9 cellular contexts compared by ENCODE assay signal in the genomic region with DNA sequence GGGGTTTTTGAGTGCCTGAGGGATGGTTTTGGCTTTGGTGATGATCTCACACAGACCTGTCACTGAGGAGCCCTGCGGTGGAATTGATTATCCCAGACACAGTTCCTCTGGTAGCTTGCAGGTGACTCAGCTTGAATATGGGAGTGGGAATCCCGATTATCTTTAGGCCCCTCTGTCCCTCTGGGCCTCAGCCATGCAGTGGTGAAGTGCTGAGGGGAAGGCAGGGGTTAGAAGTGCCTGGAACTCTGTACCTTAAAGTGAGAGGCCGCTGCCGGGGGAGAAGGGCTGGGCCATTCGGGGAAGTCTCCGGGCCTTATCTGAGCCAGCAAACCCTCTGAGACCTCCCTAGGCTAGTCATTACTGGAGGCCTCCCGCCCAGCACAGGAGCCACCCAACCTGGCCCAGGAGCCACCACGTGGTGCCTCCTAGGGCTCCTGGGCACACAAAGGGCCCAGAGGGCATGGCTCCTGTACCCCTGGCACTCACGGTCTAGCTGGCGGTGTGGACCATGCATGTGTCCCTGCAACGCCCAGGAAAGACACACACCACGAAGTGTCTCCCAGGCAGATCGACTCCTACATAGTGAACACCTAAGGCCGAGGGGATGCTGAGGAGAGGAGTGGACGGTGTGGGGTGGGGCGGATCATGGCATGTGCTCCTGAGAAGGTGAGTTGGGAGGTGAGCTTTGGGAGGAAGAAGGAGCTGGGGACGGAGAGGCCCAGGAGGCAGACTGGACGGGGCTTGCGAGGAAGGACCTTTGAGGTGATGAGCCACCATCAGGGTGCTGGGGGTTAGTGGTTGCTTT. TPM values are rescaled to one million over a fixed set of nuclear protein-coding genes. Genes with fewer than 3 reads are reported as not detected.
A peak's percentile ranks its signal among the peaks of the same experiment; 100 is the strongest.
DNase-seq lines count a peak whose midpoint lies in the region; ATAC-seq, FAIRE-seq and TF ChIP-seq lines count a peak whose summit lies in the region.
"Had no signal": no experiment of that assay in that cellular context is flagged by ENCODE, and none has a peak within 500 bp of the region (broad histone marks: within the 10 kb centered on the region; RNA-seq: fewer than 3 reads in every experiment).

No MANE protein-coding gene starts in this region.

- no peak overlapping the region for H3K23ac ChIP-seq in H1 (ENCODE audit: insufficient read length)
- peak overlapping the region; percentile 78 for H3K23ac ChIP-seq in neuronal stem cell (ENCODE audit: low read depth, low read length, poor library complexity)

- H3K27ac ChIP-seq in CD4-positive, alpha-beta T cell (ENCODE audit: low read depth, low read length) = no peak overlapping the region
- H3K27ac ChIP-seq in PC-9 (peak overlapping the region; percentile 96), H1 (ENCODE audit: low read depth, low read length) (peak overlapping the region; percentile 49; the same call in 1 of the 2 replicates), neuronal stem cell (replicated peaks; ENCODE audit: low read length) (no peak overlapping the region)

- H4K8ac ChIP-seq in H1 (ENCODE audit: extremely low read depth, insufficient read depth, low read length) (peak overlapping the region; percentile 72), neuronal stem cell (ENCODE audit: low read depth, low read length) (peak overlapping the region; percentile 48)

- CTCF ChIA-PET in CD4-positive, alpha-beta T cell (lab: Charles Lee) = interaction anchor here (1.0 kb wide), 2 partner anchors 14 to 29 kb away, joined by 3 to 4 read pairs; no protein-coding TSS in a partner anchor
- CTCF ChIA-PET in PC-9 (lab: Charles Lee) (interaction anchor here (0.6 to 1.6 kb wide), 5 partner anchors 16 to 83 kb away, joined by 3 to 5 read pairs (median 3); no protein-coding TSS in a partner anchor), H1 (lab: Charles Lee; ENCODE audit: partially characterized antibody) (interaction anchor here (0.5 to 4.0 kb wide), 17 partner anchors 10 to 1225 kb away, joined by 3 to 23 read pairs (median 5); no protein-coding TSS in a partner anchor)

- H3K4ac ChIP-seq in H1 (replicated peaks; ENCODE audit: insufficient read length, low read depth, low read length) = peak overlapping the region; percentile 19
- no peak overlapping the region for H3K4ac ChIP-seq in neuronal stem cell (ENCODE audit: low read length)

- H2BK5ac ChIP-seq in H1 (ENCODE audit: low read depth, low read length) (peak overlapping the region; percentile 22), neuronal stem cell (ENCODE audit: low read length) (peak overlapping the region; percentile 43)

- peaks cover 66% of the 10 kb centered on the region for H3F3A ChIP-seq in PC-9 (ENCODE audit: insufficient read depth, low read depth)

- no peak for TF ChIP-seq CTCF in CD4-positive, alpha-beta T cell (IDR thresholded peaks at IDR 0.05)
- TF ChIP-seq CTCF in PC-9 (conservative IDR thresholded peaks at IDR 0.05) (no peak), H1 (IDR thresholded peaks at IDR 0.05; ENCODE audit: control extremely low read depth in 1 of 3, insufficient read depth in 1 of 3, low read depth in 1 of 3, low read length in 3 of 3) (no peak)

- H3K14ac ChIP-seq in H1 (ENCODE audit: insufficient read length) = no peak overlapping the region
- peak overlapping the region; percentile 94 for H3K14ac ChIP-seq in neuronal stem cell (ENCODE audit: low read length)

- no peak for TF ChIP-seq RAD21 in H1 (IDR thresholded peaks at IDR 0.05 in 1 of 2, conservative IDR thresholded peaks at IDR 0.05 in 1 of 2; ENCODE audit: low read depth in 2 of 2, low read length in 2 of 2)

- peak overlapping the region; percentile 69; the same call in 1 of the 2 replicates for H2BK12ac ChIP-seq in H1 (ENCODE audit: low read depth, low read length)
- H2BK12ac ChIP-seq in neuronal stem cell (ENCODE audit: low read length) = peak overlapping the region; percentile 4

- in situ Hi-C loops in G401 (cut with HindIII; ENCODE audit: low sequenced_read_pairs) = no loop called here

- intact Hi-C loops in CD4-positive, alpha-beta T cell (cut with DNase I, micrococcal nuclease) = no loop called here
- intact Hi-C loops in PC-9 (cut with micrococcal nuclease; ENCODE audit: unreplicated experiment) = loop anchor here (5.0 kb wide), 1 partner anchor 123 kb away; no protein-coding TSS in a partner anchor

- H3K36me3 Mint-ChIP-seq in CD4-positive, alpha-beta T cell (ENCODE audit: low read depth) = peaks cover 22% of the 10 kb centered on the region

- H3K4me3 ChIP-seq in PC-9 (peak overlapping the region; percentile 8; the same call in 1 of the 2 replicates), H1 (ENCODE audit: extremely low read depth in 1 of 4, insufficient read depth in 2 of 4, low read depth in 3 of 4, low read length in 4 of 4) (no peak overlapping the region), neuronal stem cell (ENCODE audit: low read length in 2 of 2) (no peak overlapping the region)

- TF ChIP-seq POLR2A in H1 (IDR thresholded peaks at IDR 0.05; ENCODE audit: control extremely low read depth in 1 of 2, low read depth in 2 of 2, low read length in 2 of 2) = no peak

- H3K4me1 Mint-ChIP-seq in CD4-positive, alpha-beta T cell (ENCODE audit: low read depth) = peaks cover 82% of the 10 kb centered on the region

- no peaks in the 10 kb centered on the region for H3K9me3 ChIP-seq in CD4-positive, alpha-beta T cell (ENCODE audit: control insufficient read depth, low read length)
- no peaks in the 10 kb centered on the region for H3K9me3 ChIP-seq in PC-9 (ENCODE audit: insufficient read depth, low read depth)
- H3K9me3 ChIP-seq in H1 (ENCODE audit: insufficient read depth in 2 of 2, low read depth in 1 of 2, low read length in 1 of 2) = no peaks in the 10 kb centered on the region
- no peaks in the 10 kb centered on the region for H3K9me3 ChIP-seq in neuronal stem cell (replicated peaks in 1 of 2; ENCODE audit: control insufficient read depth in 2 of 2, insufficient read depth in 1 of 2, low read depth in 1 of 2, low read length in 2 of 2)

- ATAC-seq in CD4-positive, alpha-beta T cell (ENCODE audit: poor library complexity) = no peak

- peak overlapping the region; percentile 84 for H3K4me2 ChIP-seq in PC-9
- H3K4me2 ChIP-seq in H1 (ENCODE audit: insufficient read depth in 1 of 2, low read depth in 2 of 2, low read length in 2 of 2) = no peak overlapping the region
- H3K4me2 ChIP-seq in neuronal stem cell (ENCODE audit: insufficient read depth, low read length, poor library complexity, severe bottlenecking) = no peak overlapping the region

- no peak for FAIRE-seq in H1 (lab: Jason Lieb, UNC)

- H3K9me3 Mint-ChIP-seq in CD4-positive, alpha-beta T cell = no peaks in the 10 kb centered on the region

- peaks cover 96% of the 10 kb centered on the region for H3K4me1 ChIP-seq in PC-9 (replicated peaks; ENCODE audit: insufficient read depth)
- peaks cover 26 to 52% (median 44%) of the 10 kb centered on the region in 4 experiments for H3K4me1 ChIP-seq in H1 (replicated peaks in 1 of 4; ENCODE audit: control insufficient read depth in 3 of 4, insufficient read depth in 4 of 4, low read length in 3 of 4)
- peaks cover 24 to 35% of the 10 kb centered on the region in 2 donors for H3K4me1 ChIP-seq in neuronal stem cell (ENCODE audit: control insufficient read depth in 2 of 2, insufficient read depth in 1 of 2, low read depth in 1 of 2, low read length in 2 of 2)

- H3K56ac ChIP-seq in H1 (replicated peaks; ENCODE audit: insufficient read length, low read depth, low read length) = no peak overlapping the region

- TSS peak; percentile 23 for BruUV-seq in PC-9 (replicated peaks; lab: Mats Ljungman, UMichigan)

- peak overlapping the region; percentile 17 for H2BK120ac ChIP-seq in H1 (replicated peaks; ENCODE audit: low read depth, low read length)
- peak overlapping the region; percentile 17 for H2BK120ac ChIP-seq in neuronal stem cell (ENCODE audit: low read depth, low read length)

- H4K20me1 ChIP-seq in PC-9 (ENCODE audit: insufficient read depth) = no peaks in the 10 kb centered on the region
- H4K20me1 ChIP-seq in H1 (replicated peaks in 1 of 2; ENCODE audit: control insufficient read depth in 1 of 2, insufficient read depth in 2 of 2, low read length in 2 of 2) = no peaks in the 10 kb centered on the region

- H4K5ac ChIP-seq in H1 (ENCODE audit: insufficient read length, low read depth, low read length) = peak overlapping the region; percentile 24

- 0 out of 2 replicates have a peak overlapping the region, but pooled peaks have one; percentile 87 for H2AK5ac ChIP-seq in H1 (ENCODE audit: low read depth, low read length)
- peak overlapping the region; percentile 92 for H2AK5ac ChIP-seq in neuronal stem cell (ENCODE audit: low read depth, low read length)

- 82% methylated on average over 19 of the region's 19 CpGs; no CpG with 5 or more reads in 1 of the 2 experiments for WGBS in H1 (ENCODE audit: extremely low coverage in 1 of 2, insufficient coverage in 1 of 2, insufficient read length in 1 of 2, insufficient replicate concordance in 2 of 2, low coverage in 1 of 2, low lambda C conversion rate in 2 of 2, missing lambda C conversion rate in 1 of 2), 2 experiments
- WGBS in neuronal stem cell (ENCODE audit: extremely low coverage in 2 of 2, insufficient read length in 2 of 2, insufficient replicate concordance in 1 of 2), 2 donors = no CpG with 5 or more reads among the region's 19 CpGs

- peaks cover 3% of the 10 kb centered on the region; the same call in 1 of the 2 replicates for H3K23me2 ChIP-seq in H1 (ENCODE audit: low read depth, low read length)

- peak overlapping the region; percentile 38; the same call in 1 of the 2 replicates for H2BK20ac ChIP-seq in H1 (ENCODE audit: low read length)

- peaks cover 16% of the 10 kb centered on the region; the same call in 1 of the 2 replicates for H3K79me1 ChIP-seq in H1 (ENCODE audit: low read depth, low read length)
- H3K79me1 ChIP-seq in neuronal stem cell (ENCODE audit: low read depth, low read length) = peaks cover 5% of the 10 kb centered on the region

- no peak overlapping the region for H2AFZ ChIP-seq in PC-9
- no peak overlapping the region for H2AFZ ChIP-seq in H1 (ENCODE audit: low read length)
- H2AFZ ChIP-seq in neuronal stem cell (ENCODE audit: low read length) = no peak overlapping the region

- H3K27me3 ChIP-seq in CD4-positive, alpha-beta T cell (ENCODE audit: control insufficient read depth, insufficient read depth, low read length) = no peaks in the 10 kb centered on the region
- H3K27me3 ChIP-seq in PC-9 (ENCODE audit: insufficient read depth, low read depth) (no peaks in the 10 kb centered on the region), H1 (replicated peaks in 1 of 4; ENCODE audit: control insufficient read depth in 3 of 4, extremely low read depth in 1 of 4, insufficient read depth in 3 of 4, low read length in 3 of 4) (no peaks in the 10 kb centered on the region), neuronal stem cell (ENCODE audit: control insufficient read depth in 3 of 3, insufficient read depth in 3 of 3, low read depth in 1 of 3, low read length in 3 of 3) (no peaks in the 10 kb centered on the region)

- peak overlapping the region; percentile 37; the same call in 1 of the 2 replicates for H2BK15ac ChIP-seq in H1 (ENCODE audit: low read length)
- H2BK15ac ChIP-seq in neuronal stem cell (ENCODE audit: low read length) = peak overlapping the region; percentile 38

- H3K18ac ChIP-seq in H1 (ENCODE audit: extremely low read depth, low read length) (peak overlapping the region; percentile 15), neuronal stem cell (ENCODE audit: low read length) (peak overlapping the region; percentile 84)

- POLR2A ChIA-PET in CD4-positive, alpha-beta T cell (lab: Charles Lee) = interaction anchor here (0.8 to 2.2 kb wide), 3 partner anchors 11 to 16 kb away, joined by 3 to 10 read pairs (median 3); no protein-coding TSS in a partner anchor
- POLR2A ChIA-PET in PC-9 (lab: Charles Lee; ENCODE audit: unreplicated experiment) (no interaction called here), H1 (lab: Charles Lee; ENCODE audit: partially characterized antibody) (interaction anchor here (1.1 to 2.0 kb wide), 7 partner anchors 8 to 30 kb away, joined by 3 to 7 read pairs (median 4); no protein-coding TSS in a partner anchor)

- peak overlapping the region; percentile 85 for H3K27ac Mint-ChIP-seq in CD4-positive, alpha-beta T cell

- no peaks in the 10 kb centered on the region for H3K27me3 Mint-ChIP-seq in CD4-positive, alpha-beta T cell

- peak overlapping the region; percentile 74 for H3K4me3 Mint-ChIP-seq in CD4-positive, alpha-beta T cell

- H3K36me3 ChIP-seq in PC-9 (ENCODE audit: low read depth) = peaks cover 17% of the 10 kb centered on the region; the same call in 1 of the 2 replicates
- H3K36me3 ChIP-seq in H1 (ENCODE audit: control insufficient read depth in 2 of 4, insufficient read depth in 4 of 4, low read length in 3 of 4) = peaks cover 0 to 4% (median 0%) of the 10 kb centered on the region in 4 experiments; a peak in 1 of 8 replicates
- peaks cover 0 to 2% of the 10 kb centered on the region in 2 donors for H3K36me3 ChIP-seq in neuronal stem cell (replicated peaks in 1 of 2; ENCODE audit: control insufficient read depth in 2 of 2, insufficient read depth in 2 of 2, low read length in 2 of 2)

- H3K9ac ChIP-seq in H1 (replicated peaks in 1 of 4; ENCODE audit: extremely low read depth in 1 of 4, low read depth in 3 of 4, low read length in 3 of 4) (no peak overlapping the region; a peak in 1 of 7 replicates), neuronal stem cell (ENCODE audit: low read depth, low read length, poor library complexity) (peak overlapping the region; percentile 74)

- peak overlapping the region; percentile 39 for H4K91ac ChIP-seq in H1 (replicated peaks; ENCODE audit: insufficient read length, low read length)
- peak overlapping the region; percentile 23 for H4K91ac ChIP-seq in neuronal stem cell (ENCODE audit: low read depth, low read length, poor library complexity)

- no peaks in the 10 kb centered on the region for H3K9me2 ChIP-seq in PC-9 (ENCODE audit: insufficient read depth)

- H3K79me2 ChIP-seq in PC-9 (ENCODE audit: low read depth) (peaks cover 95% of the 10 kb centered on the region), H1 (ENCODE audit: control insufficient read depth in 1 of 2, insufficient read depth in 2 of 2, low read length in 2 of 2) (peaks cover 38 to 92% of the 10 kb centered on the region in 2 experiments)

- DNase-seq in CD4-positive, alpha-beta T cell = no peak
- DNase-seq in PC-9 (peak; percentile 32 to 77), H1 (ENCODE audit: low read depth in 1 of 2, low spot score in 2 of 2) (no peak), neuronal stem cell (ENCODE audit: low spot score) (no peak), NCI-H526 (lab: John Stamatoyannopoulos, UW) (no peak), G401 (ENCODE audit: low spot score) (no peak), NK-92 (lab: John Stamatoyannopoulos, UW; ENCODE audit: unreplicated experiment) (no peak), NCI-H1436 treated with DMSO at 0.1 percent for 48 hours (lab: John Stamatoyannopoulos, UW) (no peak)
- DNase-seq: NK-92 treated with Interleukin-12 subunit alpha and Interleukin-12 subunit beta, amount 100 ng/mL, for 24 hours had no signal

- TF ChIP-seq EP300 in H1 (IDR thresholded peaks at IDR 0.05; ENCODE audit: borderline replicate concordance in 1 of 2, low read depth in 2 of 2, low read length in 2 of 2) = no peak

RNA-seq across cellular contexts. Expression of a gene that starts 56.2 kb away (rescaled TPM):
- total RNA-seq in CD4-positive, alpha-beta T cell = 10 to 100 TPM; 45.6 to 48.1 TPM
- total RNA-seq in PC-9 (2021) = 128 and 140 TPM in 2 replicates
- total RNA-seq in H1 (2021; fragmentation: NEBNext Ultra II Directional; extraction: Animal tissue kit (Norgen Biotek cat#: 25700)) = 237 and 247 TPM in 2 replicates
- polyA plus RNA-seq in H1 (2011; rRNA removed) = 55.8 and 91.2 TPM in 2 replicates
- 99.9 TPM for polyA plus RNA-seq in H1 (2011; cell fraction: cytosol; rRNA removed)
- 110 TPM for polyA plus RNA-seq in H1 (2011; cell fraction: nucleus; rRNA removed)
- polyA plus RNA-seq in H1 (2012, experiment 1 of 2) = 178 to 213 TPM (median 203 TPM) in 4 replicates
- 65.2 TPM for polyA plus RNA-seq in H1 (2012, experiment 2 of 2)
- polyA plus RNA-seq in H1 (2013, experiment 1 of 2) = 115 TPM
- 110 TPM for polyA plus RNA-seq in H1 (2013, experiment 2 of 2)
- polyA minus RNA-seq in H1 (2011; rRNA and poly(A)+ RNA removed) = 135 and 144 TPM in 2 replicates
- 76.1 TPM for polyA minus RNA-seq in H1 (2011; cell fraction: cytosol; rRNA and poly(A)+ RNA removed)
- polyA minus RNA-seq in H1 (2011; cell fraction: nucleus; rRNA and poly(A)+ RNA removed) = 44.9 TPM
- 26.2 TPM for polyA plus RNA-seq in neuronal stem cell (2013, experiment 1 of 2)
- polyA plus RNA-seq in neuronal stem cell (2013, experiment 2 of 2) = 26.0 TPM
- 47.4 and 52.3 TPM in 2 replicates for total RNA-seq in G401 (2014; rRNA removed; shearing (Covaris generic))

Comparison
In these comparisons a context has a peak if more than half of its experiments do, and no peak if none do; other contexts are left out.
1. DNase-seq: peak in PC-9 (2 of 2); none in CD4-positive, alpha-beta T cell (0 of 10), H1 (0 of 2), neuronal stem cell (single experiment), NCI-H526 (0 of 2), G401 (single experiment), NK-92 (single experiment) and NCI-H1436 treated with DMSO at 0.1 percent for 48 hours (single experiment).
2. H3K27ac ChIP-seq: peak in PC-9 (single experiment) and H1 (single experiment); none in CD4-positive, alpha-beta T cell (single experiment) and neuronal stem cell (single experiment).